8 cellular contexts compared by ENCODE assay signal in the genomic region with DNA sequence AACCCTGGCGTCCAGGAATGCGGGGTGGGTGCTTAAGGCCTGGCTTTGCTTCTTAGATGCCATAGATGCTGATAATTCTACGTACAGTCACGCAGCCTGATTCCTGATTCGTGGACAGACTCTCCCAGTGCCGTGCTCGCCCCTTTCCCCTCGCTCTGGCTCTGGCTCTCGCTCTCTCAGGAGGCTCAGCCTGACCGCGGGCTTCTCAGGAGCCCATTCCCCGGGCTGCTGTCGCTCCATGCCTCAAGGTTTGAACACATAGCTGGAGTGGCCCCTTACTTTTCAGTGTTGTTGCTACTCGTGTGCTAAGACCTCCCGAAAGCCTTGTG. TPM values are rescaled to one million over a fixed set of nuclear protein-coding genes. Genes with fewer than 3 reads are reported as not detected.
DNase-seq lines count a peak whose midpoint lies in the region; ATAC-seq and TF ChIP-seq lines count a peak whose summit lies in the region.

No MANE protein-coding gene starts in this region.

- H3K36me3 Mint-ChIP-seq in stimulated activated memory B cell treated with anti-CD40 and anti-IgM and Interleukin-4, amounts not matched to agents 10 μg/mL and 1 μg/mL and 100 μg/mL, for 72 hours: peaks cover 6% of the 10 kb centered on the region

- intact Hi-C loops in ascending aorta (cut with DNase I): loop anchor here (10.0 kb wide), 3 partner anchors 499 to 831 kb away; a partner anchor contains a TSS

- no peak for TF ChIP-seq CTCF in ascending aorta (IDR thresholded peaks at IDR 0.05)

- in situ Hi-C loops in G401 (cut with HindIII; ENCODE audit: low sequenced_read_pairs): no loop called here

- H3K27me3 ChIP-seq in ascending aorta: no peaks in the 10 kb centered on the region

- H3K27ac Mint-ChIP-seq in stimulated activated memory B cell treated with anti-CD40 and anti-IgM and Interleukin-4, amounts not matched to agents 10 μg/mL and 1 μg/mL and 100 μg/mL, for 72 hours: peak overlapping the region; percentile 96

- H3K36me3 ChIP-seq in ascending aorta: no peaks in the 10 kb centered on the region

- no peaks in the 10 kb centered on the region for H3K27me3 Mint-ChIP-seq in stimulated activated memory B cell treated with anti-CD40 and anti-IgM and Interleukin-4, amounts not matched to agents 10 μg/mL and 1 μg/mL and 100 μg/mL, for 72 hours

- peak; percentile 29 for ATAC-seq in GM21360 (IDR thresholded peaks at IDR 0.05; ENCODE audit: unreplicated experiment)
- ATAC-seq in HG03575 (IDR thresholded peaks at IDR 0.05; ENCODE audit: extremely low read depth, insufficient number of reproducible peaks, low FRiP score, unreplicated experiment): peak; percentile 26
- peak; percentile 68 for ATAC-seq in stimulated activated memory B cell treated with anti-CD40 and anti-IgM and Interleukin-4, amounts not matched to agents 10 μg/mL and 1 μg/mL and 100 μg/mL, for 72 hours

- H3K9me3 ChIP-seq in ascending aorta: no peaks in the 10 kb centered on the region
- peaks cover 2% of the 10 kb centered on the region for H3K9me3 ChIP-seq in iPS-18c (ENCODE audit: control insufficient read depth, insufficient read depth, low read length)

- peak overlapping the region; percentile 95 for H3K4me3 Mint-ChIP-seq in stimulated activated memory B cell treated with anti-CD40 and anti-IgM and Interleukin-4, amounts not matched to agents 10 μg/mL and 1 μg/mL and 100 μg/mL, for 72 hours

- peak; percentile 57 for DNase-seq in G401 (ENCODE audit: low spot score)
- DNase-seq in ascending aorta (ENCODE audit: low spot score in 2 of 2): peak in 1 of 2 donors; percentile 67
- DNase-seq in RPMI8226: no peak
- no peak for DNase-seq in NCI-H2171 (lab: John Stamatoyannopoulos, UW)

- H3K9me3 Mint-ChIP-seq in stimulated activated memory B cell treated with anti-CD40 and anti-IgM and Interleukin-4, amounts not matched to agents 10 μg/mL and 1 μg/mL and 100 μg/mL, for 72 hours: no peaks in the 10 kb centered on the region

- peak overlapping the region; percentile 83 to 85 for H3K27ac ChIP-seq in ascending aorta

- no peaks in the 10 kb centered on the region for H3K4me1 ChIP-seq in ascending aorta

- H3K4me1 Mint-ChIP-seq in stimulated activated memory B cell treated with anti-CD40 and anti-IgM and Interleukin-4, amounts not matched to agents 10 μg/mL and 1 μg/mL and 100 μg/mL, for 72 hours: peaks cover 12% of the 10 kb centered on the region

- peak overlapping the region; percentile 55 to 71 for H3K4me3 ChIP-seq in ascending aorta
- peak overlapping the region; percentile 62 for H3K4me3 ChIP-seq in iPS-18c (ENCODE audit: insufficient read depth, low read depth, low read length)

RNA-seq across cellular contexts. Expression of a gene that starts 0.8 kb away (rescaled TPM):
- total RNA-seq in G401 (2014; rRNA removed; shearing (Covaris generic)): not detected in 2 replicates
- total RNA-seq in ascending aorta: 0.64 TPM

RNA-seq across cellular contexts. Expression of a gene that starts 59.2 kb away (rescaled TPM):
- total RNA-seq in G401 (2014; rRNA removed; shearing (Covaris generic)): not detected in 2 replicates
- 39.9 TPM for total RNA-seq in ascending aorta

Comparison
In these comparisons a context has a peak if more than half of its experiments do, and no peak if none do; other contexts are left out.
1. RNA of a gene that starts 59.2 kb away (total RNA-seq): 39.9 TPM in ascending aorta (single experiment); not detected in G401; every median in the first group is over 10 times any median in the second.
2. Peak in every context shown above with its lines, with median percentiles within 50 percentile points of each other: ATAC-seq.